In the genomic region with DNA sequence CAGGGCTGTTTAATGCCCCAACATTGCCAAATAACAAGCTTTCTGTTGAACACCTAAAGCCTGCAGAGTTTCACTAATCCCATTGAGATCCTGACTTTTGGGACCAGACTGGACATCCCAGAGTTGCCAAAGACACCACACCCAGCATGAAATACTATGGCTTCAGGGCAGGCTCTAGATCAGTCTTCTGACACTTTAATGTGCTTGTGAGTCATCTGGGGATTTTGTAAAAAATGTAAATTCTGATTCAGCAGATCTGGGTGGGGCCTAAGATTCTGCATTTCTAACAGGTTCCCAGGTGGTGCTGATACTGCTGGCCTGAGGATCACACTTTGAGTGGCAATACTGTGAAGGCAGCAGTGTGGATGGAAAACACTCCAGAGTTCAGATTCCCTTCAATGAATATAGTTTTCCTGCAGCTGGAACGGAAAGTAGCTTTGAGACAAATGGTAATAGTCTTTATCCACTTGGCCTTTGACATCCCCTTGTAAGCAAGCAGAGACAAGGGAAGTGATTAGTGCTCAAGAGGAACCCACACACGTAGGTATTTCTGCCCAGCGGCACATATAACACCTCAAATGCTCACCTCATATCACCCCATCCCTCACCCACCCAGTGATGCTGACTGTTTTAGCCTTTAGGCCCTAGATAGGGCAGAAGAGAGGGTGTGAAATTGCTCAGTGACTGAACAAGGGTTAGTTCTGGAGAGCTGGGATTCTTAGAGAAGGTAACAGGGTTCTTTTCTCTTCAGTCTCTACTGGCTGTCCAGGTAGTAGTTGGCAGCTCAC, we compare ENCODE assay signal across 8 cellular contexts. TPM values are rescaled to one million over a fixed set of nuclear protein-coding genes. Genes with fewer than 3 reads are reported as not detected.
A peak's percentile ranks its signal among the peaks of the same experiment; 100 is the strongest.
DNase-seq lines count a peak whose midpoint lies in the region; ATAC-seq and TF ChIP-seq lines count a peak whose summit lies in the region.

No MANE protein-coding gene starts in this region.

- H3K9me3 Mint-ChIP-seq in activated naive CD4-positive, alpha-beta T cell treated with anti-CD3 and anti-CD28 coated beads, Interleukin-2, amount 50 U/mL, for 72 hours = no peaks in the 10 kb centered on the region
- H3K9me3 Mint-ChIP-seq in type B pancreatic cell (peaks cover 9% of the 10 kb centered on the region), T-cell (no peaks in the 10 kb centered on the region)

- no peaks in the 10 kb centered on the region for H3K36me3 Mint-ChIP-seq in activated naive CD4-positive, alpha-beta T cell treated with anti-CD3 and anti-CD28 coated beads, Interleukin-2, amount 50 U/mL, for 72 hours
- H3K36me3 Mint-ChIP-seq in type B pancreatic cell (no peaks in the 10 kb centered on the region), T-cell (no peaks in the 10 kb centered on the region)

- no peak overlapping the region for H3K4me3 ChIP-seq in epithelial cell of esophagus (ENCODE audit: low read length)

- TF ChIP-seq CTCF in epithelial cell of esophagus (IDR thresholded peaks at IDR 0.05; ENCODE audit: insufficient read depth, low read depth, low read length, missing control alignments) (no peak), type B pancreatic cell (conservative IDR thresholded peaks at IDR 0.05) (no peak)

- peak; percentile 91 to 96 for ATAC-seq in activated naive CD4-positive, alpha-beta T cell treated with anti-CD3 and anti-CD28 coated beads, Interleukin-2, amount 50 U/mL, for 72 hours
- ATAC-seq in T-cell (replicated peaks in 1 of 4) = no peak

- H3K27me3 Mint-ChIP-seq in type B pancreatic cell = no peaks in the 10 kb centered on the region
- no peaks in the 10 kb centered on the region for H3K27me3 Mint-ChIP-seq in T-cell

- POLR2A ChIA-PET in T-cell (lab: Charles Lee) = interaction anchor here in 1 of 2 donors (0.7 kb wide), 1 partner anchor 50 kb away, joined by 7 read pairs; no protein-coding TSS in a partner anchor

- DNase-seq in activated naive CD4-positive, alpha-beta T cell treated with anti-CD3 and anti-CD28 coated beads, Interleukin-2, amount 50 U/mL, for 72 hours (ENCODE audit: low spot score in 2 of 2) = peak in 1 of 2 donors; percentile 29
- DNase-seq in activated naive CD4-positive, alpha-beta T cell (lab: John Stamatoyannopoulos, UW) = no peak
- peak; percentile 73 for DNase-seq in LoVo (ENCODE audit: low spot score)
- DNase-seq in epithelial cell of esophagus (ENCODE audit: low read depth) = peak; percentile 97
- DNase-seq in type B pancreatic cell (ENCODE audit: extremely low spot score, unreplicated experiment) = no peak
- no peak for DNase-seq in NCI-H446 treated with DMSO at 0.1 percent for 48 hours (lab: John Stamatoyannopoulos, UW)
- no peak for DNase-seq in T-cell
- no peak for DNase-seq in OCI-M1 (lab: John Stamatoyannopoulos, UW)

- H3K27ac Mint-ChIP-seq in activated naive CD4-positive, alpha-beta T cell treated with anti-CD3 and anti-CD28 coated beads, Interleukin-2, amount 50 U/mL, for 72 hours = no peak overlapping the region
- H3K27ac Mint-ChIP-seq in type B pancreatic cell (peak overlapping the region; percentile 67), T-cell (peak overlapping the region in 1 of 2 donors; percentile 37)

- H3K4me1 Mint-ChIP-seq in type B pancreatic cell (ENCODE audit: unreplicated experiment) (peaks cover 19% of the 10 kb centered on the region), T-cell (peaks cover 12 to 23% (median 13%) of the 10 kb centered on the region in 3 donors)

- CTCF ChIA-PET in T-cell (lab: Charles Lee) = interaction anchor here (0.5 to 6.1 kb wide), 4 partner anchors 46 to 253 kb away, joined by 3 to 73 read pairs (median 30); no protein-coding TSS in a partner anchor

- peak overlapping the region; percentile 61 for H3K4me3 Mint-ChIP-seq in type B pancreatic cell
- no peak overlapping the region for H3K4me3 Mint-ChIP-seq in T-cell

RNA-seq across cellular contexts. Expression of a gene that starts 51.4 kb away (rescaled TPM):
- 10 to 100 TPM; 26.3 to 44.2 TPM for total RNA-seq in activated naive CD4-positive, alpha-beta T cell treated with anti-CD3 and anti-CD28 coated beads, Interleukin-2, amount 50 U/mL, for 72 hours
- total RNA-seq in type B pancreatic cell (ENCODE audit: low replicate concordance) (60.5 and 62.9 TPM in 2 replicates), T-cell (10 to 100 TPM; 30.5 to 47.9 (median 32.7) TPM)

Comparison
In these comparisons a context has a peak if more than half of its experiments do, and no peak if none do; other contexts are left out.
1. ATAC-seq: peak in activated naive CD4-positive, alpha-beta T cell treated with anti-CD3 and anti-CD28 coated beads, Interleukin-2, amount 50 U/mL, for 72 hours (2 of 2); none in T-cell (0 of 4).
2. DNase-seq: peak in LoVo (single experiment) and epithelial cell of esophagus (single experiment); none in activated naive CD4-positive, alpha-beta T cell (0 of 4), type B pancreatic cell (single experiment), NCI-H446 treated with DMSO at 0.1 percent for 48 hours (single experiment), T-cell (0 of 34) and OCI-M1 (single experiment).